Comparison of ENCODE assay signal across 8 cellular contexts in genomic region chr2:190804182-190804795, GRCh38.
A peak's percentile ranks its signal among the peaks of the same experiment; 100 is the strongest.
DNase-seq lines count a peak whose midpoint lies in the region; TF ChIP-seq lines count a peak whose summit lies in the region.

No MANE protein-coding gene starts in this region.

- no peaks in the 10 kb centered on the region for H3K36me3 ChIP-seq in GM06990 (ENCODE audit: control insufficient read depth, insufficient read depth, low read length)

- H3K4me3 ChIP-seq in GM06990 (replicated peaks; ENCODE audit: low read depth, low read length): no peak overlapping the region
- no peak overlapping the region for H3K4me3 ChIP-seq in epithelial cell of proximal tubule (ENCODE audit: low read depth, low read length)

- H3K27me3 ChIP-seq in GM06990 (replicated peaks; ENCODE audit: control insufficient read depth, insufficient read depth, low read length): no peaks in the 10 kb centered on the region

- TF ChIP-seq CTCF in GM06990 (IDR thresholded peaks at IDR 0.05; ENCODE audit: insufficient read depth, low read length, poor library complexity, severe bottlenecking): peak; percentile 64
- peak; percentile 71 for TF ChIP-seq CTCF in epithelial cell of proximal tubule (conservative IDR thresholded peaks at IDR 0.05; ENCODE audit: low read depth, low read length)

- DNase-seq in GM06990 (ENCODE audit: extremely low read depth, insufficient read length) (no peak), NCI-H526 (lab: John Stamatoyannopoulos, UW) (peak; percentile 9 to 39), epithelial cell of proximal tubule (ENCODE audit: low read depth) (no peak), renal cortical epithelial cell (ENCODE audit: low read depth) (peak; percentile 49), GF-D8 (lab: John Stamatoyannopoulos, UW) (no peak), NCI-H187 treated with DMSO at 0.1 percent for 48 hours (lab: John Stamatoyannopoulos, UW) (no peak), H4 (ENCODE audit: low spot score) (no peak), NCI-H82 treated with DMSO at 0.1 percent for 48 hours (lab: John Stamatoyannopoulos, UW; ENCODE audit: unreplicated experiment) (no peak)

Comparison
In these comparisons a context has a peak if more than half of its experiments do, and no peak if none do; other contexts are left out.
1. DNase-seq: peak in NCI-H526 (2 of 2) and renal cortical epithelial cell (single experiment); none in GM06990 (single experiment), epithelial cell of proximal tubule (single experiment), GF-D8 (single experiment), NCI-H187 treated with DMSO at 0.1 percent for 48 hours (single experiment), H4 (single experiment) and NCI-H82 treated with DMSO at 0.1 percent for 48 hours (single experiment).